Comparison of ENCODE assay signal across 25 cellular contexts in the genomic region with DNA sequence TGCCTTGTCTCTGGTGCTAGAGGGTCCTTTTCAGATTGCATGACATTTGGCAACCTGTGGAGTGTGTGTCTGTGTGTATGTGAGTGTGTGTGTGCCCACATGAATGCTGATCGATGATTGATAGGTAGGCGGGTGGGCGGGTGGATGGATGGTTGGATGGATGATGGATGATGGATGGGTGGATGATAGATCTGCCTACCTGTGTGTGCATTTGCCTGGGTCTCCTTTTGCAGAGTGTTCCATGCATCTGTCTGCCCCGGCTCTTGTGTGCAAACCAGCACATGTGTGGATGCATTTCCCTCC.
DNase-seq lines count a peak whose midpoint lies in the region; ATAC-seq and TF ChIP-seq lines count a peak whose summit lies in the region.
"Had no signal": no experiment of that assay in that cellular context is flagged by ENCODE, and none has a peak within 500 bp of the region (broad histone marks: within the 10 kb centered on the region; RNA-seq: fewer than 3 reads in every experiment).

No MANE protein-coding gene starts in this region.

- no peak for TF ChIP-seq CTCF in OCI-LY1 (IDR thresholded peaks at IDR 0.05; ENCODE audit: low read length)
- no peak for TF ChIP-seq CTCF in endothelial cell (IDR thresholded peaks at IDR 0.05; ENCODE audit: unreplicated experiment)
- TF ChIP-seq CTCF in thoracic aorta (IDR thresholded peaks at IDR 0.05), result no peak

- H3K4me1 ChIP-seq in OCI-LY1 (ENCODE audit: insufficient read depth, low read length, severe bottlenecking) (peaks cover 15% of the 10 kb centered on the region), thoracic aorta (ENCODE audit: control insufficient read depth in 1 of 2, low read depth in 2 of 2) (peaks cover 9 to 27% of the 10 kb centered on the region in 2 donors)
- H3K4me1 ChIP-seq: colonic mucosa had no signal

- ATAC-seq in activated naive CD4-positive, alpha-beta T cell treated with anti-CD3 and anti-CD28 coated beads, Interleukin-2, amount 50 U/mL, for 72 hours, result no peak
- no peak for ATAC-seq in thoracic aorta (ENCODE audit: insufficient number of reproducible peaks, low FRiP score, low read depth)
- ATAC-seq in activated T-cell treated with anti-CD3 and anti-CD28 coated beads, Interleukin-2, amount 50 U/mL, for 4 hours, result no peak
- ATAC-seq: activated T-helper 17 cell treated with anti-CD3 and anti-CD28 coated beads, Interleukin-2, amount 50 U/mL, for 72 hours; left lung had no signal

- H3K9ac ChIP-seq in OCI-LY1 (ENCODE audit: low read length), result no peak overlapping the region; the same call in 1 of the 2 replicates
- H3K9ac ChIP-seq: SK-N-SH had no signal

- no peaks in the 10 kb centered on the region for H3K27me3 Mint-ChIP-seq in activated naive CD4-positive, alpha-beta T cell treated with anti-CD3 and anti-CD28 coated beads for 36 hours (ENCODE audit: low read depth)
- H3K27me3 Mint-ChIP-seq in endothelial cell (ENCODE audit: unreplicated experiment) (peaks cover 33% of the 10 kb centered on the region), immature natural killer cell (ENCODE audit: low read depth in 3 of 3) (peaks cover 5 to 10% (median 6%) of the 10 kb centered on the region in 3 donors)
- no peaks in the 10 kb centered on the region for H3K27me3 Mint-ChIP-seq in activated T-cell treated with anti-CD3 and anti-CD28 coated beads, Interleukin-2, amount 50 U/mL, for 4 hours (ENCODE audit: low read depth)
- H3K27me3 Mint-ChIP-seq: activated CD4-positive, alpha-beta memory T cell treated with anti-CD3 and anti-CD28 coated beads, Interleukin-2, amount 10 ng/mL, durations not matched to agents 7 days and 5 days; activated naive CD8-positive, alpha-beta T cell; activated T-helper 17 cell treated with anti-CD3 and anti-CD28 coated beads, Interleukin-2, amount 50 U/mL, for 72 hours had no signal

- no peaks in the 10 kb centered on the region for H3K9me3 Mint-ChIP-seq in activated naive CD4-positive, alpha-beta T cell treated with anti-CD3 and anti-CD28 coated beads, Interleukin-2, amount 50 U/mL, for 72 hours
- no peaks in the 10 kb centered on the region for H3K9me3 Mint-ChIP-seq in activated naive CD4-positive, alpha-beta T cell treated with anti-CD3 and anti-CD28 coated beads for 36 hours
- H3K9me3 Mint-ChIP-seq in endothelial cell (ENCODE audit: unreplicated experiment) (no peaks in the 10 kb centered on the region), immature natural killer cell (no peaks in the 10 kb centered on the region)
- H3K9me3 Mint-ChIP-seq in activated T-cell treated with anti-CD3 and anti-CD28 coated beads, Interleukin-2, amount 50 U/mL, for 4 hours, result no peaks in the 10 kb centered on the region
- H3K9me3 Mint-ChIP-seq: activated CD4-positive, alpha-beta memory T cell treated with anti-CD3 and anti-CD28 coated beads, Interleukin-2, amount 10 ng/mL, durations not matched to agents 7 days and 5 days; activated T-helper 17 cell treated with anti-CD3 and anti-CD28 coated beads, Interleukin-2, amount 50 U/mL, for 72 hours; CD4-positive, CD25-positive, alpha-beta regulatory T cell had no signal

- H4K20me1 ChIP-seq in OCI-LY1 (ENCODE audit: insufficient read depth, low read length), result no peaks in the 10 kb centered on the region

- H3K4me3 Mint-ChIP-seq in activated naive CD4-positive, alpha-beta T cell treated with anti-CD3 and anti-CD28 coated beads for 36 hours, result no peak overlapping the region
- peak overlapping the region; percentile 82 for H3K4me3 Mint-ChIP-seq in endothelial cell (ENCODE audit: unreplicated experiment)
- no peak overlapping the region for H3K4me3 Mint-ChIP-seq in activated T-cell treated with anti-CD3 and anti-CD28 coated beads, Interleukin-2, amount 50 U/mL, for 4 hours
- H3K4me3 Mint-ChIP-seq in immature natural killer cell, result no peak overlapping the region
- H3K4me3 Mint-ChIP-seq: activated CD4-positive, alpha-beta memory T cell treated with anti-CD3 and anti-CD28 coated beads, Interleukin-2, amount 10 ng/mL, durations not matched to agents 7 days and 5 days; activated naive CD8-positive, alpha-beta T cell; activated T-helper 17 cell treated with anti-CD3 and anti-CD28 coated beads, Interleukin-2, amount 50 U/mL, for 72 hours; CD4-positive, CD25-positive, alpha-beta regulatory T cell had no signal

- H3K4me3 ChIP-seq in OCI-LY1 (ENCODE audit: low read depth, low read length, poor library complexity, severe bottlenecking), result peak overlapping the region; percentile 26
- H3K4me3 ChIP-seq in thoracic aorta, result no peak overlapping the region
- H3K4me3 ChIP-seq: cardiac muscle cell, colonic mucosa, left lung, tibial nerve had no signal

- no peak for DNase-seq in activated naive CD4-positive, alpha-beta T cell treated with anti-CD3 and anti-CD28 coated beads, Interleukin-2, amount 50 U/mL, for 72 hours (ENCODE audit: low spot score in 2 of 2)
- DNase-seq in activated naive CD4-positive, alpha-beta T cell treated with anti-CD3 and anti-CD28 coated beads for 36 hours, result no peak
- DNase-seq in endothelial cell (ENCODE audit: low spot score) (no peak), thoracic aorta (ENCODE audit: low spot score) (no peak), pons (ENCODE audit: low spot score) (no peak), immature natural killer cell (no peak)
- DNase-seq in activated T-cell treated with anti-CD3 and anti-CD28 coated beads, Interleukin-2, amount 50 U/mL, for 4 hours, result no peak
- DNase-seq: activated CD4-positive, alpha-beta memory T cell treated with anti-CD3 and anti-CD28 coated beads, Interleukin-2, amount 10 ng/mL, durations not matched to agents 7 days and 5 days; activated CD8-positive, alpha-beta memory T cell treated with anti-CD3 and anti-CD28 coated beads, Interleukin-2, amount 50 U/mL, for 4 hours; CD4-positive, CD25-positive, alpha-beta regulatory T cell; colonic mucosa; effector CD8-positive, alpha-beta T cell; left lung; NCI-H446; occipital lobe; OCI-M1; SK-N-SH; stimulated activated CD4-positive, alpha-beta T cell treated with anti-CD3 and anti-CD28 coated beads, Interleukin-4, amount 100 ng/mL, for 1 hour had no signal

- no peaks in the 10 kb centered on the region for H3K9me2 ChIP-seq in OCI-LY1 (ENCODE audit: low read depth, low read length)
- H3K9me2 ChIP-seq: SK-N-SH had no signal

- H3K36me3 ChIP-seq in OCI-LY1 (ENCODE audit: insufficient read depth, low read length) (no peaks in the 10 kb centered on the region), thoracic aorta (peaks cover 36% of the 10 kb centered on the region)
- H3K36me3 ChIP-seq: cardiac muscle cell, colonic mucosa had no signal

- H3K79me2 ChIP-seq in OCI-LY1 (ENCODE audit: insufficient read depth, low read length), result no peaks in the 10 kb centered on the region

- H2AFZ ChIP-seq in OCI-LY1 (ENCODE audit: low read length), result no peak overlapping the region

- H3K9me3 ChIP-seq in OCI-LY1 (ENCODE audit: low read length) (no peaks in the 10 kb centered on the region), thoracic aorta (no peaks in the 10 kb centered on the region)
- H3K9me3 ChIP-seq: colonic mucosa, left lung, SK-N-SH, tibial nerve had no signal

- peak overlapping the region; percentile 52 to 75 for H3K27ac Mint-ChIP-seq in activated naive CD4-positive, alpha-beta T cell treated with anti-CD3 and anti-CD28 coated beads, Interleukin-2, amount 50 U/mL, for 72 hours
- H3K27ac Mint-ChIP-seq in activated naive CD4-positive, alpha-beta T cell treated with anti-CD3 and anti-CD28 coated beads for 36 hours, result no peak overlapping the region
- H3K27ac Mint-ChIP-seq in endothelial cell (ENCODE audit: unreplicated experiment) (peak overlapping the region; percentile 89), immature natural killer cell (peak overlapping the region in 2 of 6 donors; percentile 40 to 43)
- H3K27ac Mint-ChIP-seq: activated CD4-positive, alpha-beta memory T cell treated with anti-CD3 and anti-CD28 coated beads, Interleukin-2, amount 10 ng/mL, durations not matched to agents 7 days and 5 days; activated naive CD8-positive, alpha-beta T cell; activated T-helper 17 cell treated with anti-CD3 and anti-CD28 coated beads, Interleukin-2, amount 50 U/mL, for 72 hours had no signal

- intact Hi-C loops in activated naive CD4-positive, alpha-beta T cell treated with anti-CD3 and anti-CD28 coated beads for 36 hours (cut with micrococcal nuclease), result no loop called here

- no peaks in the 10 kb centered on the region for H3F3A ChIP-seq in OCI-LY1 (ENCODE audit: insufficient read depth, low read length)

- peaks cover 9% of the 10 kb centered on the region for H3K4me1 Mint-ChIP-seq in activated naive CD4-positive, alpha-beta T cell treated with anti-CD3 and anti-CD28 coated beads for 36 hours (ENCODE audit: low read depth)
- H3K4me1 Mint-ChIP-seq in endothelial cell (ENCODE audit: unreplicated experiment) (peaks cover 9% of the 10 kb centered on the region), immature natural killer cell (peaks cover 0 to 4% of the 10 kb centered on the region in 2 donors)
- H3K4me1 Mint-ChIP-seq in activated T-cell treated with anti-CD3 and anti-CD28 coated beads, Interleukin-2, amount 50 U/mL, for 4 hours (ENCODE audit: low read depth), result no peaks in the 10 kb centered on the region
- H3K4me1 Mint-ChIP-seq: activated T-helper 17 cell treated with anti-CD3 and anti-CD28 coated beads, Interleukin-2, amount 50 U/mL, for 72 hours had no signal

- peak overlapping the region; percentile 60; the same call in 1 of the 2 replicates for H3K4me2 ChIP-seq in OCI-LY1 (ENCODE audit: low read length)
- H3K4me2 ChIP-seq: SK-N-SH had no signal

- CTCF ChIA-PET in activated naive CD4-positive, alpha-beta T cell treated with anti-CD3 and anti-CD28 coated beads for 36 hours (lab: Charles Lee), result interaction anchor here (0.8 to 4.5 kb wide), 6 partner anchors 11 to 243 kb away, joined by 3 to 67 read pairs (median 4); a partner anchor contains a TSS

- H3K27ac ChIP-seq in OCI-LY1 (ENCODE audit: low read depth, low read length, poor library complexity, severe bottlenecking) (no peak overlapping the region), thoracic aorta (peak overlapping the region; percentile 58 to 69)
- H3K27ac ChIP-seq: 22Rv1, cardiac muscle cell, colonic mucosa, epithelial cell of prostate, left lung had no signal

- H3K27me3 ChIP-seq in OCI-LY1 (ENCODE audit: insufficient read depth, low read length) (no peaks in the 10 kb centered on the region), thoracic aorta (replicated peaks; ENCODE audit: insufficient read depth) (no peaks in the 10 kb centered on the region)
- H3K27me3 ChIP-seq: cardiac muscle cell, colonic mucosa, left lung, tibial nerve had no signal

- H3K36me3 Mint-ChIP-seq in activated naive CD4-positive, alpha-beta T cell treated with anti-CD3 and anti-CD28 coated beads, Interleukin-2, amount 50 U/mL, for 72 hours, result no peaks in the 10 kb centered on the region
- H3K36me3 Mint-ChIP-seq in activated naive CD4-positive, alpha-beta T cell treated with anti-CD3 and anti-CD28 coated beads for 36 hours (ENCODE audit: low read depth), result peaks cover 9% of the 10 kb centered on the region
- H3K36me3 Mint-ChIP-seq in endothelial cell (ENCODE audit: low read depth, unreplicated experiment) (peaks cover 60% of the 10 kb centered on the region), immature natural killer cell (peaks cover 0 to 4% (median 0%) of the 10 kb centered on the region in 3 donors)
- no peaks in the 10 kb centered on the region for H3K36me3 Mint-ChIP-seq in activated T-cell treated with anti-CD3 and anti-CD28 coated beads, Interleukin-2, amount 50 U/mL, for 4 hours (ENCODE audit: insufficient read depth)
- H3K36me3 Mint-ChIP-seq: activated naive CD8-positive, alpha-beta T cell had no signal
